Comparison of ENCODE assay signal across 1 cellular context in genomic region chr16:81440888-81441663, GRCh38.
TF ChIP-seq lines count a peak whose summit lies in the region.

No MANE protein-coding gene starts in this region.

TF ChIP-seq in GM23338, 12 proteins besides CTCF, POLR2A, EP300 and RAD21 (continued from another document):
- TF ChIP-seq ZNF462 (CRISPR knock-in tag; IDR thresholded peaks at IDR 0.05), result no peak
- no peak for TF ChIP-seq ETS1 (IDR thresholded peaks at IDR 0.05)
- no peak for TF ChIP-seq EZH2 (IDR thresholded peaks at IDR 0.05; ENCODE audit: low read depth, unreplicated experiment)
- no peak for TF ChIP-seq STAT1 (IDR thresholded peaks at IDR 0.05; ENCODE audit: unreplicated experiment)
- TF ChIP-seq JUNB (IDR thresholded peaks at IDR 0.05; ENCODE audit: unreplicated experiment), result no peak
- no peak for TF ChIP-seq ZNF114 (CRISPR knock-in tag; IDR thresholded peaks at IDR 0.05)
- TF ChIP-seq EZH2phosphoT487 (IDR thresholded peaks at IDR 0.05; ENCODE audit: unreplicated experiment), result no peak
- no peak for TF ChIP-seq REST (IDR thresholded peaks at IDR 0.05; ENCODE audit: unreplicated experiment)
- TF ChIP-seq ZNF331 (CRISPR knock-in tag; IDR thresholded peaks at IDR 0.05; ENCODE audit: low read depth), result no peak
- TF ChIP-seq CREB1 (CRISPR knock-in tag; IDR thresholded peaks at IDR 0.05; ENCODE audit: low read depth), result no peak
